14 cellular contexts compared by ENCODE assay signal in the genomic region with DNA sequence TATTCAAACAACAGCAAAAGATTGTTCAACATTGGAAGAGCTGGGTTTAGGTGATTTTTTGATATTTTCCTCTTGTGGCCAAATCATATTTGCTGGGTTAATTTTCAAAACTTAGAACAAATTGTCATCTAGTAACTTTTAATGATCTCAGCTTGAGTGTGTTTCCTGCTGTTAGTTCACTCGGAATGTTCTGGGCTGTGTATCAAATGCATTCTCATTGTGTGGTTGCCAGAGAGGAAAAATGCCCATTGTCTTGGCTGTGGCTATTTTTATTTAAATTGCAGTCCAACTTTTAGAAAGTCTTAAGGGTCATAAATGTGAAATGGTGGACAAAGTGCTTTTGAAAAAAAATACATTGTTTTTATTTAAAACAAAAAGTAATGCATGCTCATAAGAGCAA.
DNase-seq lines count a peak whose midpoint lies in the region; ATAC-seq and TF ChIP-seq lines count a peak whose summit lies in the region.
"Had no signal": no experiment of that assay in that cellular context is flagged by ENCODE, and none has a peak within 500 bp of the region (broad histone marks: within the 10 kb centered on the region; RNA-seq: fewer than 3 reads in every experiment).

No MANE protein-coding gene starts in this region.

- H3K9me3 ChIP-seq in right cardiac atrium (ENCODE audit: control insufficient read depth, low read length) (no peaks in the 10 kb centered on the region), OCI-LY7 (ENCODE audit: low read length) (no peaks in the 10 kb centered on the region)

- H3K4me3 ChIP-seq in cardiac fibroblast (replicated peaks in 1 of 2; ENCODE audit: low read depth in 2 of 2, low read length in 2 of 2) (no peak overlapping the region), right cardiac atrium (ENCODE audit: low read length) (no peak overlapping the region), skeletal muscle cell (ENCODE audit: low read depth, low read length) (no peak overlapping the region), OCI-LY7 (ENCODE audit: low read depth, low read length, poor library complexity, severe bottlenecking) (no peak overlapping the region)

- H3K4me2 ChIP-seq in OCI-LY7 (ENCODE audit: low read length), result no peak overlapping the region

- 7% methylated on average over 1 of the region's 1 CpG for WGBS in right cardiac atrium

- ATAC-seq in right cardiac atrium, result peak; percentile 73 to 83
- no peak for ATAC-seq in HG02798 (IDR thresholded peaks at IDR 0.05; ENCODE audit: poor library complexity, unreplicated experiment)
- ATAC-seq: T-cell had no signal

- H3K9me2 ChIP-seq in OCI-LY7 (ENCODE audit: insufficient read depth, low read length), result no peaks in the 10 kb centered on the region

- H3K79me2 ChIP-seq in OCI-LY7 (ENCODE audit: insufficient read depth, low read depth, low read length), result no peaks in the 10 kb centered on the region

- H3K27me3 ChIP-seq in right cardiac atrium (ENCODE audit: control insufficient read depth, insufficient read depth), result no peaks in the 10 kb centered on the region

- H3K4me1 ChIP-seq in right cardiac atrium (ENCODE audit: control insufficient read depth, insufficient read depth, low read length) (peaks cover 8% of the 10 kb centered on the region), OCI-LY7 (ENCODE audit: insufficient read depth, low read length, poor library complexity, severe bottlenecking) (peaks cover 4% of the 10 kb centered on the region)

- H2AFZ ChIP-seq in OCI-LY7 (ENCODE audit: low read length), result no peak overlapping the region

- DNase-seq in ELR (ENCODE audit: low read depth) (peak; percentile 6), cardiac fibroblast (ENCODE audit: low read depth in 2 of 2) (peak; percentile 83 to 84), right cardiac atrium (no peak), skeletal muscle cell (ENCODE audit: low read depth) (peak; percentile 45), OCI-LY7 (ENCODE audit: low spot score) (no peak), COR-L47 (lab: John Stamatoyannopoulos, UW) (no peak), HT-29 (ENCODE audit: low spot score) (no peak)
- DNase-seq: activated CD4-positive, alpha-beta T cell treated with anti-CD3 and anti-CD28 coated beads for 4 hours; activated gamma-delta T cell treated with Interleukin-2 at 50 U/mL for 16 hours; CD8-positive, alpha-beta memory T cell; NCI-H187; small intestine; T-cell had no signal

- POLR2A ChIA-PET in OCI-LY7 (lab: Charles Lee), result interaction anchor here (0.7 kb wide), 1 partner anchor 211 kb away, joined by 3 read pairs; no protein-coding TSS in a partner anchor

- H3K27ac ChIP-seq in right cardiac atrium (ENCODE audit: low read length), result no peak overlapping the region
- H3K27ac ChIP-seq in OCI-LY7 (ENCODE audit: low read depth, low read length, poor library complexity, severe bottlenecking), result no peak overlapping the region

- no peaks in the 10 kb centered on the region for H4K20me1 ChIP-seq in OCI-LY7 (ENCODE audit: insufficient read depth, low read length)

- no peak for TF ChIP-seq CTCF in cardiac fibroblast (IDR thresholded peaks at IDR 0.05; ENCODE audit: low read depth, low read length)
- TF ChIP-seq CTCF in OCI-LY7 (conservative IDR thresholded peaks at IDR 0.05; ENCODE audit: low read length), result no peak

- intact Hi-C loops in right cardiac atrium (cut with DNase I) (no loop called here), OCI-LY7 (cut with micrococcal nuclease; ENCODE audit: unreplicated experiment) (no loop called here)

- no TSS peak for BruUV-seq in OCI-LY7 (replicated peaks; lab: Mats Ljungman, UMichigan)

- H3K36me3 ChIP-seq in OCI-LY7 (ENCODE audit: insufficient read depth, low read length), result no peaks in the 10 kb centered on the region

- CTCF ChIA-PET in OCI-LY7 (lab: Charles Lee; ENCODE audit: unreplicated experiment), result no interaction called here

Comparison
In these comparisons a context has a peak if more than half of its experiments do, and no peak if none do; other contexts are left out.
1. DNase-seq: peak in ELR (single experiment), cardiac fibroblast (2 of 2) and skeletal muscle cell (single experiment); none in right cardiac atrium (0 of 3), OCI-LY7 (single experiment), COR-L47 (single experiment) and HT-29 (single experiment).